In genomic region chr12:8246941-8247535, GRCh38 we compare ENCODE assay signal across 10 cellular contexts. TPM values are rescaled to one million over a fixed set of nuclear protein-coding genes. Genes with fewer than 3 reads are reported as not detected.
DNase-seq lines count a peak whose midpoint lies in the region; TF ChIP-seq lines count a peak whose summit lies in the region.
"Not testable (repeated sequence)": the region's sequence is repeated elsewhere in the genome, so short reads cannot be mapped to it uniquely, and the experiment has no call there.
"Had no signal": no experiment of that assay in that cellular context is flagged by ENCODE, and none has a peak within 500 bp of the region (broad histone marks: within the 10 kb centered on the region; RNA-seq: fewer than 3 reads in every experiment).

No MANE protein-coding gene starts in this region.

- not testable (repeated sequence) for H3K9me3 ChIP-seq in A673 (ENCODE audit: low read depth, low read length, poor library complexity, severe bottlenecking); HAP-1

- H3K27me3 ChIP-seq in A673 (replicated peaks; ENCODE audit: insufficient read depth, low read depth, low read length, poor library complexity); HAP-1 (ENCODE audit: low read depth): not testable (repeated sequence)

- H3K4me1 ChIP-seq in A673 (ENCODE audit: insufficient read depth, low read length, poor library complexity, severe bottlenecking); HAP-1: not testable (repeated sequence)

- POLR2A ChIA-PET in A673 (lab: Charles Lee; ENCODE audit: low non-redundant PET), result not testable (repeated sequence)

- CTCF ChIA-PET in A673 (lab: Charles Lee), result not testable (repeated sequence)

- not testable (repeated sequence) for H3K4me3 ChIP-seq in A673 (ENCODE audit: low read depth, low read length, poor library complexity, severe bottlenecking); HAP-1

- in situ Hi-C loops in HAP-1 (cut with MboI; ENCODE audit: low sequenced_read_pairs), result not testable (repeated sequence)

- not testable (repeated sequence) for BruUV-seq in A673 (replicated peaks; lab: Mats Ljungman, UMichigan)

- intact Hi-C loops in A673 (cut with micrococcal nuclease; ENCODE audit: unreplicated experiment), result not testable (repeated sequence)

- DNase-seq in A673 (ENCODE audit: low spot score), result peak; percentile 66
- DNase-seq in HAP-1 (ENCODE audit: low spot score in 2 of 2), result peak; percentile 24 to 45
- peak; percentile 79 for DNase-seq in M059J (ENCODE audit: low read depth)
- DNase-seq in SW480 (ENCODE audit: low spot score), result peak; percentile 33
- DNase-seq in astrocyte of the hippocampus (ENCODE audit: low read depth, low spot score), result peak; percentile 44
- DNase-seq in epithelial cell of prostate (ENCODE audit: low read depth, low spot score), result peak; percentile 6
- peak; percentile 65 for DNase-seq in islet precursor cell
- DNase-seq in stimulated activated CD4-positive, alpha-beta T cell treated with anti-CD3 and anti-CD28 coated beads, Interleukin-1b, Interleukin-23, amount 100 ng/mL, for 48 hours, result peak; percentile 49

- not testable (repeated sequence) for H3K27ac ChIP-seq in A673 (ENCODE audit: low read depth, low read length, poor library complexity, severe bottlenecking); epithelial cell of prostate

- not testable (repeated sequence) for H3K36me3 ChIP-seq in A673 (ENCODE audit: insufficient read depth, low read length, poor library complexity, severe bottlenecking); HAP-1 (replicated peaks)

- TF ChIP-seq CTCF in A673 (conservative IDR thresholded peaks at IDR 0.05; ENCODE audit: low read depth, low read length), result not testable (repeated sequence)

RNA-seq across cellular contexts. Expression of gene FAM90A1, which starts 19.6 kb away (rescaled TPM):
- not detected in 2 replicates for total RNA-seq in A673 (2021)
- total RNA-seq in M059J (2014; rRNA removed; shearing (Covaris generic)), result 0.07 TPM in 1 of 2 replicates, not detected in the other
- total RNA-seq: CD4-positive, alpha-beta memory T cell; dermis microvascular lymphatic vessel endothelial cell had no signal

Comparison
In these comparisons a context has a peak if more than half of its experiments do, and no peak if none do; other contexts are left out.
1. DNase-seq: peak in every context shown above with its lines; median percentile 79 in M059J; 66 in A673; 65 in islet precursor cell; 49 in stimulated activated CD4-positive, alpha-beta T cell treated with anti-CD3 and anti-CD28 coated beads, Interleukin-1b, Interleukin-23, amount 100 ng/mL, for 48 hours; 44 in astrocyte of the hippocampus; 34 in HAP-1; 33 in SW480; 6 in epithelial cell of prostate.